11 cellular contexts compared by ENCODE assay signal in genomic region chr2:182360012-182360662, GRCh38.
DNase-seq lines count a peak whose midpoint lies in the region; ATAC-seq and TF ChIP-seq lines count a peak whose summit lies in the region.
"Had no signal": no experiment of that assay in that cellular context is flagged by ENCODE, and none has a peak within 500 bp of the region (broad histone marks: within the 10 kb centered on the region; RNA-seq: fewer than 3 reads in every experiment).

No MANE protein-coding gene starts in this region.

- H3K27me3 ChIP-seq in endodermal cell (ENCODE audit: control insufficient read depth, insufficient read depth, low read length, poor library complexity, severe bottlenecking) (no peaks in the 10 kb centered on the region), GM23338 (ENCODE audit: insufficient read depth) (no peaks in the 10 kb centered on the region)
- H3K27me3 ChIP-seq: suprapubic skin had no signal

- H3F3A ChIP-seq in GM23338 (replicated peaks; ENCODE audit: low read depth) = no peaks in the 10 kb centered on the region

- H3K9me3 Mint-ChIP-seq in activated CD8-positive, alpha-beta T cell treated with anti-CD3 and anti-CD28 coated beads, Interleukin-2, amount 10 ng/mL, durations not matched to agents 7 days and 5 days (ENCODE audit: insufficient read depth) = no peaks in the 10 kb centered on the region
- H3K9me3 Mint-ChIP-seq in endodermal cell = peaks cover 2% of the 10 kb centered on the region
- H3K9me3 Mint-ChIP-seq in GM23338 = no peaks in the 10 kb centered on the region

- no peaks in the 10 kb centered on the region for H3K36me3 Mint-ChIP-seq in activated CD8-positive, alpha-beta T cell treated with anti-CD3 and anti-CD28 coated beads, Interleukin-2, amount 10 ng/mL, durations not matched to agents 7 days and 5 days (ENCODE audit: low read depth)
- H3K36me3 Mint-ChIP-seq in endodermal cell (ENCODE audit: low read depth) (no peaks in the 10 kb centered on the region), GM23338 (ENCODE audit: low read depth) (no peaks in the 10 kb centered on the region)

- H3K27ac Mint-ChIP-seq in activated CD8-positive, alpha-beta T cell treated with anti-CD3 and anti-CD28 coated beads, Interleukin-2, amount 10 ng/mL, durations not matched to agents 7 days and 5 days = no peak overlapping the region
- H3K27ac Mint-ChIP-seq in endodermal cell (no peak overlapping the region), GM23338 (no peak overlapping the region)

- no peaks in the 10 kb centered on the region for H3K27me3 Mint-ChIP-seq in activated CD8-positive, alpha-beta T cell treated with anti-CD3 and anti-CD28 coated beads, Interleukin-2, amount 10 ng/mL, durations not matched to agents 7 days and 5 days (ENCODE audit: low read depth)
- no peaks in the 10 kb centered on the region for H3K27me3 Mint-ChIP-seq in endodermal cell (ENCODE audit: insufficient read depth)
- no peaks in the 10 kb centered on the region for H3K27me3 Mint-ChIP-seq in GM23338 (ENCODE audit: insufficient read depth, low read depth, poor library complexity)

- ATAC-seq in Right ventricle myocardium superior (ENCODE audit: poor library complexity) (peak; percentile 77), mucosa of descending colon (peak; percentile 71), GM23338 (no peak)
- no peak for ATAC-seq in activated CD8-positive, alpha-beta T cell treated with anti-CD3 and anti-CD28 coated beads, Interleukin-2, amount 10 ng/mL, durations not matched to agents 7 days and 5 days

- 92 to 97% methylated on average over 3 to 8 of the region's 10 CpGs for WGBS in endodermal cell (ENCODE audit: insufficient coverage in 1 of 2, insufficient read length in 1 of 2), 2 experiments

- intact Hi-C loops in Right ventricle myocardium superior (cut with DNase I) (no loop called here), cardiac septum (cut with DNase I) (no loop called here), mucosa of descending colon (cut with DNase I, micrococcal nuclease) (no loop called here)

- no peak overlapping the region for H3K4me2 ChIP-seq in GM23338

- CTCF ChIA-PET in activated CD8-positive, alpha-beta T cell treated with anti-CD3 and anti-CD28 coated beads, Interleukin-2, amount 10 ng/mL, durations not matched to agents 7 days and 5 days (lab: Charles Lee) = interaction anchor here (0.8 kb wide), 1 partner anchor 283 kb away, joined by 3 read pairs; no protein-coding TSS in a partner anchor

- H3K9ac ChIP-seq in endodermal cell (ENCODE audit: extremely low read depth, low read length, poor library complexity, severe bottlenecking) = no peak overlapping the region

- DNase-seq in Right ventricle myocardium superior (peak; percentile 46), cardiac septum (ENCODE audit: low spot score) (no peak), fibroblast of pulmonary artery (ENCODE audit: low read depth) (peak; percentile 89), mucosa of descending colon (peak in 2 of 3 donors; percentile 37 to 57), endodermal cell (no peak), GM23338 (ENCODE audit: low spot score) (no peak)
- DNase-seq in activated CD8-positive, alpha-beta T cell treated with anti-CD3 and anti-CD28 coated beads, Interleukin-2, amount 10 ng/mL, durations not matched to agents 7 days and 5 days = no peak
- no peak for DNase-seq in activated CD4-positive, alpha-beta T cell treated with anti-CD3 and anti-CD28 coated beads for 1 hour
- DNase-seq: DMS79 had no signal

- H3K4me1 ChIP-seq in mucosa of descending colon (ENCODE audit: low read depth) (peaks cover 6% of the 10 kb centered on the region), endodermal cell (ENCODE audit: control insufficient read depth, insufficient read depth, low read length) (no peaks in the 10 kb centered on the region), GM23338 (ENCODE audit: insufficient read depth) (no peaks in the 10 kb centered on the region)

- H4K20me1 ChIP-seq in GM23338 (replicated peaks; ENCODE audit: insufficient read depth) = no peaks in the 10 kb centered on the region

- TF ChIP-seq CTCF in fibroblast of pulmonary artery (IDR thresholded peaks at IDR 0.05; ENCODE audit: low read length, missing control alignments) (no peak), mucosa of descending colon (IDR thresholded peaks at IDR 0.05) (no peak), endodermal cell (conservative IDR thresholded peaks at IDR 0.05) (no peak), GM23338 (conservative IDR thresholded peaks at IDR 0.05; ENCODE audit: low read depth in 2 of 2) (no peak)

- H3K4me3 ChIP-seq in fibroblast of pulmonary artery (replicated peaks; ENCODE audit: low read depth, low read length) (no peak overlapping the region), mucosa of descending colon (no peak overlapping the region), endodermal cell (ENCODE audit: low read length) (no peak overlapping the region), GM23338 (no peak overlapping the region)
- H3K4me3 ChIP-seq: suprapubic skin had no signal

- H3K9me3 ChIP-seq in mucosa of descending colon (no peaks in the 10 kb centered on the region), endodermal cell (ENCODE audit: control insufficient read depth, low read length) (no peaks in the 10 kb centered on the region)
- H3K9me3 ChIP-seq: suprapubic skin had no signal

- no peak overlapping the region for H3K27ac ChIP-seq in endodermal cell (ENCODE audit: low read depth, low read length)
- no peak overlapping the region for H3K27ac ChIP-seq in GM23338 (ENCODE audit: low read depth)
- H3K27ac ChIP-seq: RWPE1, suprapubic skin had no signal

- H3K79me2 ChIP-seq in GM23338 (replicated peaks; ENCODE audit: insufficient read depth) = no peaks in the 10 kb centered on the region

- no peaks in the 10 kb centered on the region for H3K9me2 ChIP-seq in GM23338 (ENCODE audit: insufficient read depth)

- POLR2A ChIA-PET in activated CD8-positive, alpha-beta T cell treated with anti-CD3 and anti-CD28 coated beads, Interleukin-2, amount 10 ng/mL, durations not matched to agents 7 days and 5 days (lab: Charles Lee) = no interaction called here

- H3K36me3 ChIP-seq in mucosa of descending colon (ENCODE audit: low read depth) (no peaks in the 10 kb centered on the region), endodermal cell (ENCODE audit: control insufficient read depth, insufficient read depth, low read length) (no peaks in the 10 kb centered on the region), GM23338 (ENCODE audit: insufficient read depth) (no peaks in the 10 kb centered on the region)
- H3K36me3 ChIP-seq: suprapubic skin had no signal

- no peak overlapping the region for H2AFZ ChIP-seq in GM23338

- no peak overlapping the region for H3K4me3 Mint-ChIP-seq in activated CD8-positive, alpha-beta T cell treated with anti-CD3 and anti-CD28 coated beads, Interleukin-2, amount 10 ng/mL, durations not matched to agents 7 days and 5 days
- H3K4me3 Mint-ChIP-seq in endodermal cell (no peak overlapping the region), GM23338 (no peak overlapping the region)

- H3K4me1 Mint-ChIP-seq in activated CD8-positive, alpha-beta T cell treated with anti-CD3 and anti-CD28 coated beads, Interleukin-2, amount 10 ng/mL, durations not matched to agents 7 days and 5 days (ENCODE audit: low read depth) = no peaks in the 10 kb centered on the region
- no peaks in the 10 kb centered on the region for H3K4me1 Mint-ChIP-seq in endodermal cell
- H3K4me1 Mint-ChIP-seq in GM23338 = no peaks in the 10 kb centered on the region

TF ChIP-seq in GM23338, 12 proteins besides CTCF, POLR2A, EP300 and RAD21 (continues in another document):
- TF ChIP-seq STAT1 (IDR thresholded peaks at IDR 0.05; ENCODE audit: unreplicated experiment) = no peak
- TF ChIP-seq JUNB (IDR thresholded peaks at IDR 0.05; ENCODE audit: unreplicated experiment) = no peak
- TF ChIP-seq EZH2phosphoT487 (IDR thresholded peaks at IDR 0.05; ENCODE audit: unreplicated experiment) = no peak
- TF ChIP-seq POLR2AphosphoS5 (IDR thresholded peaks at IDR 0.05; ENCODE audit: low read depth) = no peak
- TF ChIP-seq ETS1 (IDR thresholded peaks at IDR 0.05) = no peak
- no peak for TF ChIP-seq ZNF114 (CRISPR knock-in tag; IDR thresholded peaks at IDR 0.05)
- no peak for TF ChIP-seq EZH2 (IDR thresholded peaks at IDR 0.05; ENCODE audit: low read depth, unreplicated experiment)
- no peak for TF ChIP-seq CREB1 (CRISPR knock-in tag; IDR thresholded peaks at IDR 0.05; ENCODE audit: low read depth)
- no peak for TF ChIP-seq ZNF331 (CRISPR knock-in tag; IDR thresholded peaks at IDR 0.05; ENCODE audit: low read depth)
- no peak for TF ChIP-seq REST (IDR thresholded peaks at IDR 0.05; ENCODE audit: unreplicated experiment)

Comparison
In these comparisons a context has a peak if more than half of its experiments do, and no peak if none do; other contexts are left out.
1. DNase-seq: peak in Right ventricle myocardium superior (single experiment), fibroblast of pulmonary artery (single experiment) and mucosa of descending colon (2 of 3); none in cardiac septum (single experiment), activated CD8-positive, alpha-beta T cell treated with anti-CD3 and anti-CD28 coated beads, Interleukin-2, amount 10 ng/mL, durations not matched to agents 7 days and 5 days (single experiment), activated CD4-positive, alpha-beta T cell treated with anti-CD3 and anti-CD28 coated beads for 1 hour (single experiment), endodermal cell (single experiment) and GM23338 (single experiment).
2. ATAC-seq: peak in Right ventricle myocardium superior (single experiment) and mucosa of descending colon (single experiment); none in activated CD8-positive, alpha-beta T cell treated with anti-CD3 and anti-CD28 coated beads, Interleukin-2, amount 10 ng/mL, durations not matched to agents 7 days and 5 days (single experiment) and GM23338 (single experiment).